Comparison of ENCODE assay signal across 14 cellular contexts in genomic region chr16:63530974-63531373, GRCh38.
DNase-seq lines count a peak whose midpoint lies in the region; ATAC-seq and TF ChIP-seq lines count a peak whose summit lies in the region.
"Had no signal": no experiment of that assay in that cellular context is flagged by ENCODE, and none has a peak within 500 bp of the region (broad histone marks: within the 10 kb centered on the region; RNA-seq: fewer than 3 reads in every experiment).

No MANE protein-coding gene starts in this region.

- no peaks in the 10 kb centered on the region for H3K9me3 ChIP-seq in endodermal cell (ENCODE audit: control insufficient read depth, low read length)
- H3K9me3 ChIP-seq: A549, BE2C, HAP-1 had no signal

- WGBS in endodermal cell (ENCODE audit: insufficient coverage in 1 of 2, insufficient read length in 1 of 2), 2 experiments = 92 to 100% methylated on average over 1 to 4 of the region's 4 CpGs

- no peaks in the 10 kb centered on the region for H3K4me1 ChIP-seq in endodermal cell (ENCODE audit: control insufficient read depth, insufficient read depth, low read length)
- H3K4me1 ChIP-seq: A549, BE2C, HAP-1 had no signal

- no peak overlapping the region for H3K4me3 Mint-ChIP-seq in endodermal cell
- no peak overlapping the region for H3K4me3 Mint-ChIP-seq in activated CD8-positive, alpha-beta memory T cell treated with anti-CD3 and anti-CD28 coated beads, Interleukin-2, amount 10 ng/mL, durations not matched to agents 7 days and 5 days
- H3K4me3 Mint-ChIP-seq: CD4-positive, alpha-beta memory T cell had no signal

- H3K9ac ChIP-seq in endodermal cell (ENCODE audit: extremely low read depth, low read length, poor library complexity, severe bottlenecking) = no peak overlapping the region

- H3K4me3 ChIP-seq in endodermal cell (ENCODE audit: low read length) = no peak overlapping the region
- H3K4me3 ChIP-seq: A549, HAP-1 had no signal

- H3K9me3 Mint-ChIP-seq in endodermal cell = peaks cover 3% of the 10 kb centered on the region
- H3K9me3 Mint-ChIP-seq in activated CD8-positive, alpha-beta memory T cell treated with anti-CD3 and anti-CD28 coated beads, Interleukin-2, amount 10 ng/mL, durations not matched to agents 7 days and 5 days (ENCODE audit: low read depth) = peaks cover 28% of the 10 kb centered on the region

- H3K27me3 Mint-ChIP-seq in endodermal cell (ENCODE audit: insufficient read depth) = no peaks in the 10 kb centered on the region
- no peaks in the 10 kb centered on the region for H3K27me3 Mint-ChIP-seq in activated CD8-positive, alpha-beta memory T cell treated with anti-CD3 and anti-CD28 coated beads, Interleukin-2, amount 10 ng/mL, durations not matched to agents 7 days and 5 days
- H3K27me3 Mint-ChIP-seq: CD4-positive, alpha-beta memory T cell had no signal

- H3K27ac Mint-ChIP-seq in endodermal cell = no peak overlapping the region
- no peak overlapping the region for H3K27ac Mint-ChIP-seq in activated CD8-positive, alpha-beta memory T cell treated with anti-CD3 and anti-CD28 coated beads, Interleukin-2, amount 10 ng/mL, durations not matched to agents 7 days and 5 days
- H3K27ac Mint-ChIP-seq: CD4-positive, alpha-beta memory T cell had no signal

- ATAC-seq in left cardiac atrium = peak; percentile 80 to 84
- no peak for ATAC-seq in activated CD8-positive, alpha-beta memory T cell treated with anti-CD3 and anti-CD28 coated beads, Interleukin-2, amount 10 ng/mL, durations not matched to agents 7 days and 5 days
- ATAC-seq: A549 had no signal

- intact Hi-C loops in left cardiac atrium (cut with DNase I) = no loop called here

- no peak for TF ChIP-seq CTCF in endodermal cell (conservative IDR thresholded peaks at IDR 0.05)

- H3K27me3 ChIP-seq in endodermal cell (ENCODE audit: control insufficient read depth, insufficient read depth, low read length, poor library complexity, severe bottlenecking) = no peaks in the 10 kb centered on the region
- H3K27me3 ChIP-seq: BE2C had no signal

- H3K36me3 Mint-ChIP-seq in endodermal cell (ENCODE audit: low read depth) = no peaks in the 10 kb centered on the region
- no peaks in the 10 kb centered on the region for H3K36me3 Mint-ChIP-seq in activated CD8-positive, alpha-beta memory T cell treated with anti-CD3 and anti-CD28 coated beads, Interleukin-2, amount 10 ng/mL, durations not matched to agents 7 days and 5 days

- H3K4me1 Mint-ChIP-seq in endodermal cell = no peaks in the 10 kb centered on the region
- H3K4me1 Mint-ChIP-seq in activated CD8-positive, alpha-beta memory T cell treated with anti-CD3 and anti-CD28 coated beads, Interleukin-2, amount 10 ng/mL, durations not matched to agents 7 days and 5 days = no peaks in the 10 kb centered on the region
- H3K4me1 Mint-ChIP-seq: CD4-positive, alpha-beta memory T cell had no signal

- CTCF ChIA-PET in activated CD8-positive, alpha-beta memory T cell treated with anti-CD3 and anti-CD28 coated beads, Interleukin-2, amount 10 ng/mL, durations not matched to agents 7 days and 5 days (lab: Charles Lee) = no interaction called here

- DNase-seq in SK-N-DZ (ENCODE audit: low spot score) (peak; percentile 13), endodermal cell (no peak), left cardiac atrium (peak; percentile 23), retina (peak; percentile 12), SW 1271 (lab: John Stamatoyannopoulos, UW) (no peak)
- no peak for DNase-seq in activated CD8-positive, alpha-beta memory T cell treated with anti-CD3 and anti-CD28 coated beads, Interleukin-2, amount 10 ng/mL, durations not matched to agents 7 days and 5 days
- DNase-seq: BE2C; CD4-positive, alpha-beta memory T cell; DMS153; DMS79 treated with DMSO at 0.1 percent for 48 hours; GDM1 had no signal

- H3K27ac ChIP-seq in endodermal cell (ENCODE audit: low read depth, low read length) = peak overlapping the region; percentile 1
- H3K27ac ChIP-seq: A549, C4-2B had no signal

- no peaks in the 10 kb centered on the region for H3K36me3 ChIP-seq in endodermal cell (ENCODE audit: control insufficient read depth, insufficient read depth, low read length)
- H3K36me3 ChIP-seq: BE2C, HAP-1 had no signal

Comparison
In these comparisons a context has a peak if more than half of its experiments do, and no peak if none do; other contexts are left out.
1. DNase-seq: peak in SK-N-DZ (single experiment), left cardiac atrium (single experiment) and retina (single experiment); none in endodermal cell (single experiment), SW 1271 (0 of 2) and activated CD8-positive, alpha-beta memory T cell treated with anti-CD3 and anti-CD28 coated beads, Interleukin-2, amount 10 ng/mL, durations not matched to agents 7 days and 5 days (single experiment).